In the genomic region with DNA sequence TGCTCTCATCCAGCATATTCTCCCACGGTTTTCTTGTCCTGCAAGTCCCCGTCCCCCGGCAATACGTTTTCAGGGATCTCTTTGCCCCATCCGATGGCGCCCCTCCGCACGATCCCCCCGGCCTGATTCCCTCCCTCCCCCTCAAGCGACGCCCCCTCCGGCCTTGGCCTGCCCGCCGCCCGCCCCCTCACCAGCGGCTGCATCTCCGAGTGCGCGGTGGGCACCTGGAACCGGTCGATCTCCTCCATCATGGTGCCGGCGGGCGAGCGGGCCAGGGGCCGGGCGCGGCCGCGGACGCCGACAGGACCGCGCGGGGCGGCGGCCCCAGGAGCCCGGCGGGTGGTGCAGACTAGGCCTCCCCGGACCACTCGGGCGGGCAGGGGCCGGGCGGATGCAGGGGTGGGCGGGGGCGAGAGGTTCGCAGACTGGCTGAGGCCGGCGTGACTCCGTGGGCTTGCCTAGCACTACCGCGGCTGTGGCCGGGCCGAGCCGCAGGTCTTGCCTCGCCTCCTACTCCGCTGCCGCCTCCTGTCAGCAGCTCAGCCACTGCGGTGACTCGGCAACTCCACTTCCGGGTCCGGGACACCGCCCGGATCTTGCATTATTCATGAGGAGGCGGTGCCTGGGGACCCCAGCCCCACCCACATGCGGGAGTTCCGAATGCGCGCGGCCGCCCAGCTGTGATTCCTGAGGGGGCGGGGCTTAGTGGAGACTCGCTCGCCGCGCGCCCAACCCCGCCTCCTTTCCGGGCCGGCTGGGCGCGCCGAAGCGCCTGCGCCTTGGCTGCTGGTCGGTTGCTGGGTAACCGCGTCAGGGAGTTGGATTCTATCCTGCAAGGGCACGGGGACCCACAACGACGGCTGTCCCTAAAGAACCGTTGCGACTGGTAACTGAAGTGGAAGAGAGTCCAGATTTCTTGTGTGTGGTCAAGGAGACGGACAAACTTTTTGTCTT, we compare ENCODE assay signal across 8 cellular contexts. TPM values are rescaled to one million over a fixed set of nuclear protein-coding genes. Genes with fewer than 3 reads are reported as not detected.
DNase-seq lines count a peak whose midpoint lies in the region; ATAC-seq, FAIRE-seq and TF ChIP-seq lines count a peak whose summit lies in the region.

Gene DNAI1 (plus strand): TSS at position 793 of the 954 bp plus-strand sequence. CDS start 201 bp downstream, outside the sequence.
Gene FAM219A (minus strand): TSS at position 558 of the 954 bp plus-strand sequence. CDS start 307 bp downstream, at position 251.

- FAIRE-seq in bronchial epithelial cell (lab: Jason Lieb, UNC): no peak

- peaks cover 6% of the 10 kb centered on the region; the same call in 1 of the 2 replicates for H3K4me1 ChIP-seq in iPS-20b (ENCODE audit: insufficient read depth, low read length)

- no peaks in the 10 kb centered on the region for H3K27me3 ChIP-seq in bronchial epithelial cell (ENCODE audit: control insufficient read depth, insufficient read depth, low read length)
- peaks cover 41% of the 10 kb centered on the region for H3K27me3 ChIP-seq in iPS-20b (ENCODE audit: insufficient read depth, low read length)

- TF ChIP-seq CTCF in WI38 (IDR thresholded peaks at IDR 0.05; ENCODE audit: low read depth, low read length) (no peak), bronchial epithelial cell (IDR thresholded peaks at IDR 0.05; ENCODE audit: insufficient read depth, low read length, severe bottlenecking) (no peak)

- no peak within 1 kb of the TSS for H3K27ac ChIP-seq in iPS-20b (ENCODE audit: low read length)
- peak within 1 kb of the TSS; percentile 20 to 89 (median 70) for H3K27ac ChIP-seq in skin epidermis

- DNase-seq in AG08395 (ENCODE audit: low spot score) (peak; percentile 98), NCI-H2227 (lab: John Stamatoyannopoulos, UW; ENCODE audit: unreplicated experiment) (peak; percentile 96), bronchial epithelial cell (ENCODE audit: low read depth) (peak; percentile 93)

- no peaks in the 10 kb centered on the region for H3K9me3 ChIP-seq in iPS-20b (ENCODE audit: insufficient read depth, low read depth, low read length)

- peak within 1 kb of the TSS; percentile 71; the same call in 1 of the 2 replicates for H3K9ac ChIP-seq in iPS-20b (ENCODE audit: low read depth, low read length)

- H3K36me3 ChIP-seq in bronchial epithelial cell (ENCODE audit: control insufficient read depth, insufficient read depth, low read length) (no peaks in the 10 kb centered on the region), iPS-20b (ENCODE audit: insufficient read depth, low read depth, low read length) (no peaks in the 10 kb centered on the region)

- ATAC-seq in GM18909 (IDR thresholded peaks at IDR 0.05; ENCODE audit: poor library complexity, unreplicated experiment) (peak; percentile 96), HG03159 (IDR thresholded peaks at IDR 0.05; ENCODE audit: unreplicated experiment) (peak; percentile 97)

- H3K4me3 ChIP-seq in WI38 (ENCODE audit: low read depth, low read length) (peak within 1 kb of the TSS; percentile 93), bronchial epithelial cell (ENCODE audit: low read depth, low read length) (peak within 1 kb of the TSS; percentile 72), iPS-20b (ENCODE audit: low read length) (peak within 1 kb of the TSS; percentile 81), skin epidermis (peak within 1 kb of the TSS; percentile 56 to 86 (median 76))

RNA-seq across cellular contexts. Expression of gene DNAI1, which starts in this region (rescaled TPM):
- not detected in 2 replicates for total RNA-seq in bronchial epithelial cell

RNA-seq across cellular contexts. Expression of gene FAM219A, which starts in this region (rescaled TPM):
- 3.9 and 5.4 TPM in 2 replicates for total RNA-seq in bronchial epithelial cell
